1 cellular context compared by ENCODE assay signal in the genomic region with DNA sequence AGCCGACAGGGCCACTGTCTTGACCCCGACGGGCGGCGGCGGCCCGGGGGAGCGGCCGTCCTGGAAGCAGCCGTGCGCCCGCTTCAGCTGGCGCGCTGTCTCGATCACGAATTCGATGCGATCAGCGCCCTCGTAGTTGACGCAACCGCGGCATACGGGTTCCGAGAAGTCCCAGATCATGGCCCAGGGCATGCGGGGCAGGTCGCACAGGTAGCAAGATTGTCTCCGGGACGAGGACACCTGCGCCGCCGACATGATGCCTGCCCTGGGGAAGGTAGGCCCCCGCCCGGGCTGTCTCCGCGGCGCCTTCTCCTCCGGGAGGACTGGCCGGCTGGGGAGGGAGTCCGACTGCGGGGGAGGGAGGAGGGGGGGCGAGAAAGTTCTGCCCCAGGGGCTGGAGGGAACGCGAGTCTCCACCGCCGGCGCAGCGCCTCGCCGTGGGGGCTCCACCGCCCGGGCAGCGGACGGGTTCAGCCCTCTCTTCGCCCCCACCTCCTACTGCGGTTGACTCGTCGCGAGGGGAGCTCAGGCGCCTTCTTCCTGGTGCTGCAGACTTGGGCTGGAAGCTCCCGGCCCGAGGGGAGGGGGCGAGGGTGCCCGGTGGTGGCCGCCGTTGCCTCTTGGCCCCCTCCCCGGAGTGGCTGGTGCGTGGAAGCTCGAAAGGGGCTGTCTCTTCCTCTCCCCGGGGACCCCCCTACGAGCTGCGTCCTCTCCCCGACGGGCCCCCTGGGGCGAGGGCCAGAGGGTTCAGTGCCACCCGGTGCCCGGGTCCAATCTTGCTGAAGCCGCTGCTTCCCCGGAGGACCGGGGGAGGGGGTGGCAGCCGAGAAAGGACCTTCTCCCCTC.
TF ChIP-seq lines count a peak whose summit lies in the region.

No MANE protein-coding gene starts in this region.

TF ChIP-seq in WTC11, 78 proteins besides CTCF, POLR2A, EP300 and RAD21 (continued from another document and continues in another):
- TF ChIP-seq, protein P1, sequence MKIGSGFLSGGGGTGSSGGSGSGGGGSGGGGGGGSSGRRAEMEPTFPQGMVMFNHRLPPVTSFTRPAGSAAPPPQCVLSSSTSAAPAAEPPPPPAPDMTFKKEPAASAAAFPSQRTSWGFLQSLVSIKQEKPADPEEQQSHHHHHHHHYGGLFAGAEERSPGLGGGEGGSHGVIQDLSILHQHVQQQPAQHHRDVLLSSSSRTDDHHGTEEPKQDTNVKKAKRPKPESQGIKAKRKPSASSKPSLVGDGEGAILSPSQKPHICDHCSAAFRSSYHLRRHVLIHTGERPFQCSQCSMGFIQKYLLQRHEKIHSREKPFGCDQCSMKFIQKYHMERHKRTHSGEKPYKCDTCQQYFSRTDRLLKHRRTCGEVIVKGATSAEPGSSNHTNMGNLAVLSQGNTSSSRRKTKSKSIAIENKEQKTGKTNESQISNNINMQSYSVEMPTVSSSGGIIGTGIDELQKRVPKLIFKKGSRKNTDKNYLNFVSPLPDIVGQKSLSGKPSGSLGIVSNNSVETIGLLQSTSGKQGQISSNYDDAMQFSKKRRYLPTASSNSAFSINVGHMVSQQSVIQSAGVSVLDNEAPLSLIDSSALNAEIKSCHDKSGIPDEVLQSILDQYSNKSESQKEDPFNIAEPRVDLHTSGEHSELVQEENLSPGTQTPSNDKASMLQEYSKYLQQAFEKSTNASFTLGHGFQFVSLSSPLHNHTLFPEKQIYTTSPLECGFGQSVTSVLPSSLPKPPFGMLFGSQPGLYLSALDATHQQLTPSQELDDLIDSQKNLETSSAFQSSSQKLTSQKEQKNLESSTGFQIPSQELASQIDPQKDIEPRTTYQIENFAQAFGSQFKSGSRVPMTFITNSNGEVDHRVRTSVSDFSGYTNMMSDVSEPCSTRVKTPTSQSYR (CRISPR knock-in tag; IDR thresholded peaks at IDR 0.05): 0 out of 2 replicates have a peak, but pooled peaks have one; percentile 26
- TF ChIP-seq ZNF219 (CRISPR knock-in tag; IDR thresholded peaks at IDR 0.05; ENCODE audit: borderline replicate concordance) (0 out of 2 replicates have a peak, but pooled peaks have one; percentile 56), FOXJ3 (CRISPR knock-in tag; IDR thresholded peaks at IDR 0.05; ENCODE audit: borderline replicate concordance) (no peak), NFATC4 (CRISPR knock-in tag; IDR thresholded peaks at IDR 0.05) (no peak), ELF4 (CRISPR knock-in tag; IDR thresholded peaks at IDR 0.05; ENCODE audit: low read depth) (no peak), CREM (CRISPR knock-in tag; IDR thresholded peaks at IDR 0.05) (no peak), HMGA2 (CRISPR knock-in tag; IDR thresholded peaks at IDR 0.05) (0 out of 2 replicates have a peak, but pooled peaks have one; percentile 27), FOXK1 (CRISPR knock-in tag; IDR thresholded peaks at IDR 0.05) (no peak), NR1H2 (CRISPR knock-in tag; IDR thresholded peaks at IDR 0.05) (no peak), TEAD1 (CRISPR knock-in tag; IDR thresholded peaks at IDR 0.05) (no peak), MXD4 (CRISPR knock-in tag; IDR thresholded peaks at IDR 0.05; ENCODE audit: borderline replicate concordance) (no peak), ZNF138 (CRISPR knock-in tag; conservative IDR thresholded peaks at IDR 0.05) (no peak)
- TF ChIP-seq, protein P2, sequence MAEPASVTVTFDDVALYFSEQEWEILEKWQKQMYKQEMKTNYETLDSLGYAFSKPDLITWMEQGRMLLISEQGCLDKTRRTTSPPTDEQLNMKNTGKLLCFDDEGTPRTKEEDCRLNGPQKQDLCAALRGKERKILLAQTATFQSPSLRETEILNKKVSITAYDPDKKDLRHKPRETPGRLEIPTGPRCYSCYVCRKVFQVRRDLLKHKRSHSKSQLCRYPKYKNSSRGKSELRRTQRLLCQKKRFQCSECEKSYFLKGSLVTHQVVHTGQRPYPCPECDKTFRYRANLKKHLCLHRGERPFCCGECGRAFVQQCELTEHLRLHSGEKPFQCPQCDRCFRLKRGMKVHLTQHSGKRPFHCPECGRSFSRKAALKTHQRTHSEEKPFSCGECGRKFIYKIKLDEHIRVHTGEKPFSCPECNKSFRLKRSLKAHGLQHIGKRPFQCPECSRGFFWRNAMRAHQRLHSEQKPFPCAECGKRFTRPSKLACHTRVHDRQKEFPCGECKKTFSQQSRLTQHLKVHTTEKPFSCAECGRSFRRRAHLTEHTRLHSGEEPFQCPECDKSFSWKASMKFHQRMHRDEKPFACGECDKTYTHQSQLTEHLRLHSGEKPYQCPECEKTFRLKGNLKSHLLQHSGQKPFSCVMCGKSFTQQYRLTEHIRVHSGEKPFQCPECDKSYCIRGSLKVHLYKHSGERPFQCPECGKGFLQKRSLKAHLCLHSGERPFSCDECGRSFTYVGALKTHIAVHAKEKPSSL (CRISPR knock-in tag; conservative IDR thresholded peaks at IDR 0.05): no peak
- TF ChIP-seq, protein P3, sequence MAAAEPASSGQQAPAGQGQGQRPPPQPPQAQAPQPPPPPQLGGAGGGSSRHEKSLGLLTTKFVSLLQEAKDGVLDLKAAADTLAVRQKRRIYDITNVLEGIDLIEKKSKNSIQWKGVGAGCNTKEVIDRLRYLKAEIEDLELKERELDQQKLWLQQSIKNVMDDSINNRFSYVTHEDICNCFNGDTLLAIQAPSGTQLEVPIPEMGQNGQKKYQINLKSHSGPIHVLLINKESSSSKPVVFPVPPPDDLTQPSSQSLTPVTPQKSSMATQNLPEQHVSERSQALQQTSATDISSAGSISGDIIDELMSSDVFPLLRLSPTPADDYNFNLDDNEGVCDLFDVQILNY (CRISPR knock-in tag; IDR thresholded peaks at IDR 0.05): no peak
- TF ChIP-seq, protein P4, sequence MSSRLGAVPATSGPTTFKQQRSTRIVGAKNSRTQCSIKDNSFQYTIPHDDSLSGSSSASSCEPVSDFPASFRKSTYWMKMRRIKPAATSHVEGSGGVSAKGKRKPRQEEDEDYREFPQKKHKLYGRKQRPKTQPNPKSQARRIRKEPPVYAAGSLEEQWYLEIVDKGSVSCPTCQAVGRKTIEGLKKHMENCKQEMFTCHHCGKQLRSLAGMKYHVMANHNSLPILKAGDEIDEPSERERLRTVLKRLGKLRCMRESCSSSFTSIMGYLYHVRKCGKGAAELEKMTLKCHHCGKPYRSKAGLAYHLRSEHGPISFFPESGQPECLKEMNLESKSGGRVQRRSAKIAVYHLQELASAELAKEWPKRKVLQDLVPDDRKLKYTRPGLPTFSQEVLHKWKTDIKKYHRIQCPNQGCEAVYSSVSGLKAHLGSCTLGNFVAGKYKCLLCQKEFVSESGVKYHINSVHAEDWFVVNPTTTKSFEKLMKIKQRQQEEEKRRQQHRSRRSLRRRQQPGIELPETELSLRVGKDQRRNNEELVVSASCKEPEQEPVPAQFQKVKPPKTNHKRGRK (CRISPR knock-in tag; IDR thresholded peaks at IDR 0.05; ENCODE audit: borderline replicate concordance): no peak
- TF ChIP-seq, protein P5, sequence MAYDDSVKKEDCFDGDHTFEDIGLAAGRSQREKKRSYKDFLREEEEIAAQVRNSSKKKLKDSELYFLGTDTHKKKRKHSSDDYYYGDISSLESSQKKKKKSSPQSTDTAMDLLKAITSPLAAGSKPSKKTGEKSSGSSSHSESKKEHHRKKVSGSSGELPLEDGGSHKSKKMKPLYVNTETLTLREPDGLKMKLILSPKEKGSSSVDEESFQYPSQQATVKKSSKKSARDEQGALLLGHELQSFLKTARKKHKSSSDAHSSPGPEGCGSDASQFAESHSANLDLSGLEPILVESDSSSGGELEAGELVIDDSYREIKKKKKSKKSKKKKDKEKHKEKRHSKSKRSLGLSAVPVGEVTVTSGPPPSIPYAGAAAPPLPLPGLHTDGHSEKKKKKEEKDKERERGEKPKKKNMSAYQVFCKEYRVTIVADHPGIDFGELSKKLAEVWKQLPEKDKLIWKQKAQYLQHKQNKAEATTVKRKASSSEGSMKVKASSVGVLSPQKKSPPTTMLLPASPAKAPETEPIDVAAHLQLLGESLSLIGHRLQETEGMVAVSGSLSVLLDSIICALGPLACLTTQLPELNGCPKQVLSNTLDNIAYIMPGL (CRISPR knock-in tag; IDR thresholded peaks at IDR 0.05): no peak
- TF ChIP-seq, protein P6, sequence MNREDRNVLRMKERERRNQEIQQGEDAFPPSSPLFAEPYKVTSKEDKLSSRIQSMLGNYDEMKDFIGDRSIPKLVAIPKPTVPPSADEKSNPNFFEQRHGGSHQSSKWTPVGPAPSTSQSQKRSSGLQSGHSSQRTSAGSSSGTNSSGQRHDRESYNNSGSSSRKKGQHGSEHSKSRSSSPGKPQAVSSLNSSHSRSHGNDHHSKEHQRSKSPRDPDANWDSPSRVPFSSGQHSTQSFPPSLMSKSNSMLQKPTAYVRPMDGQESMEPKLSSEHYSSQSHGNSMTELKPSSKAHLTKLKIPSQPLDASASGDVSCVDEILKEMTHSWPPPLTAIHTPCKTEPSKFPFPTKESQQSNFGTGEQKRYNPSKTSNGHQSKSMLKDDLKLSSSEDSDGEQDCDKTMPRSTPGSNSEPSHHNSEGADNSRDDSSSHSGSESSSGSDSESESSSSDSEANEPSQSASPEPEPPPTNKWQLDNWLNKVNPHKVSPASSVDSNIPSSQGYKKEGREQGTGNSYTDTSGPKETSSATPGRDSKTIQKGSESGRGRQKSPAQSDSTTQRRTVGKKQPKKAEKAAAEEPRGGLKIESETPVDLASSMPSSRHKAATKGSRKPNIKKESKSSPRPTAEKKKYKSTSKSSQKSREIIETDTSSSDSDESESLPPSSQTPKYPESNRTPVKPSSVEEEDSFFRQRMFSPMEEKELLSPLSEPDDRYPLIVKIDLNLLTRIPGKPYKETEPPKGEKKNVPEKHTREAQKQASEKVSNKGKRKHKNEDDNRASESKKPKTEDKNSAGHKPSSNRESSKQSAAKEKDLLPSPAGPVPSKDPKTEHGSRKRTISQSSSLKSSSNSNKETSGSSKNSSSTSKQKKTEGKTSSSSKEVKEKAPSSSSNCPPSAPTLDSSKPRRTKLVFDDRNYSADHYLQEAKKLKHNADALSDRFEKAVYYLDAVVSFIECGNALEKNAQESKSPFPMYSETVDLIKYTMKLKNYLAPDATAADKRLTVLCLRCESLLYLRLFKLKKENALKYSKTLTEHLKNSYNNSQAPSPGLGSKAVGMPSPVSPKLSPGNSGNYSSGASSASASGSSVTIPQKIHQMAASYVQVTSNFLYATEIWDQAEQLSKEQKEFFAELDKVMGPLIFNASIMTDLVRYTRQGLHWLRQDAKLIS (CRISPR knock-in tag; IDR thresholded peaks at IDR 0.05; ENCODE audit: borderline replicate concordance): 0 out of 2 replicates have a peak, but pooled peaks have one; percentile 36
- TF ChIP-seq, protein P7, sequence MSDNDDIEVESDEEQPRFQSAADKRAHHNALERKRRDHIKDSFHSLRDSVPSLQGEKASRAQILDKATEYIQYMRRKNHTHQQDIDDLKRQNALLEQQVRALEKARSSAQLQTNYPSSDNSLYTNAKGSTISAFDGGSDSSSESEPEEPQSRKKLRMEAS (CRISPR knock-in tag; IDR thresholded peaks at IDR 0.05): peak; percentile 35
- TF ChIP-seq, protein P8, sequence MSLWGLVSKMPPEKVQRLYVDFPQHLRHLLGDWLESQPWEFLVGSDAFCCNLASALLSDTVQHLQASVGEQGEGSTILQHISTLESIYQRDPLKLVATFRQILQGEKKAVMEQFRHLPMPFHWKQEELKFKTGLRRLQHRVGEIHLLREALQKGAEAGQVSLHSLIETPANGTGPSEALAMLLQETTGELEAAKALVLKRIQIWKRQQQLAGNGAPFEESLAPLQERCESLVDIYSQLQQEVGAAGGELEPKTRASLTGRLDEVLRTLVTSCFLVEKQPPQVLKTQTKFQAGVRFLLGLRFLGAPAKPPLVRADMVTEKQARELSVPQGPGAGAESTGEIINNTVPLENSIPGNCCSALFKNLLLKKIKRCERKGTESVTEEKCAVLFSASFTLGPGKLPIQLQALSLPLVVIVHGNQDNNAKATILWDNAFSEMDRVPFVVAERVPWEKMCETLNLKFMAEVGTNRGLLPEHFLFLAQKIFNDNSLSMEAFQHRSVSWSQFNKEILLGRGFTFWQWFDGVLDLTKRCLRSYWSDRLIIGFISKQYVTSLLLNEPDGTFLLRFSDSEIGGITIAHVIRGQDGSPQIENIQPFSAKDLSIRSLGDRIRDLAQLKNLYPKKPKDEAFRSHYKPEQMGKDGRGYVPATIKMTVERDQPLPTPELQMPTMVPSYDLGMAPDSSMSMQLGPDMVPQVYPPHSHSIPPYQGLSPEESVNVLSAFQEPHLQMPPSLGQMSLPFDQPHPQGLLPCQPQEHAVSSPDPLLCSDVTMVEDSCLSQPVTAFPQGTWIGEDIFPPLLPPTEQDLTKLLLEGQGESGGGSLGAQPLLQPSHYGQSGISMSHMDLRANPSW (CRISPR knock-in tag; conservative IDR thresholded peaks at IDR 0.05; ENCODE audit: low read depth): no peak
- TF ChIP-seq, protein P9, sequence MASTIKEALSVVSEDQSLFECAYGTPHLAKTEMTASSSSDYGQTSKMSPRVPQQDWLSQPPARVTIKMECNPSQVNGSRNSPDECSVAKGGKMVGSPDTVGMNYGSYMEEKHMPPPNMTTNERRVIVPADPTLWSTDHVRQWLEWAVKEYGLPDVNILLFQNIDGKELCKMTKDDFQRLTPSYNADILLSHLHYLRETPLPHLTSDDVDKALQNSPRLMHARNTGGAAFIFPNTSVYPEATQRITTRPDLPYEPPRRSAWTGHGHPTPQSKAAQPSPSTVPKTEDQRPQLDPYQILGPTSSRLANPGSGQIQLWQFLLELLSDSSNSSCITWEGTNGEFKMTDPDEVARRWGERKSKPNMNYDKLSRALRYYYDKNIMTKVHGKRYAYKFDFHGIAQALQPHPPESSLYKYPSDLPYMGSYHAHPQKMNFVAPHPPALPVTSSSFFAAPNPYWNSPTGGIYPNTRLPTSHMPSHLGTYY (CRISPR knock-in tag; IDR thresholded peaks at IDR 0.05): no peak
- TF ChIP-seq, protein P10, sequence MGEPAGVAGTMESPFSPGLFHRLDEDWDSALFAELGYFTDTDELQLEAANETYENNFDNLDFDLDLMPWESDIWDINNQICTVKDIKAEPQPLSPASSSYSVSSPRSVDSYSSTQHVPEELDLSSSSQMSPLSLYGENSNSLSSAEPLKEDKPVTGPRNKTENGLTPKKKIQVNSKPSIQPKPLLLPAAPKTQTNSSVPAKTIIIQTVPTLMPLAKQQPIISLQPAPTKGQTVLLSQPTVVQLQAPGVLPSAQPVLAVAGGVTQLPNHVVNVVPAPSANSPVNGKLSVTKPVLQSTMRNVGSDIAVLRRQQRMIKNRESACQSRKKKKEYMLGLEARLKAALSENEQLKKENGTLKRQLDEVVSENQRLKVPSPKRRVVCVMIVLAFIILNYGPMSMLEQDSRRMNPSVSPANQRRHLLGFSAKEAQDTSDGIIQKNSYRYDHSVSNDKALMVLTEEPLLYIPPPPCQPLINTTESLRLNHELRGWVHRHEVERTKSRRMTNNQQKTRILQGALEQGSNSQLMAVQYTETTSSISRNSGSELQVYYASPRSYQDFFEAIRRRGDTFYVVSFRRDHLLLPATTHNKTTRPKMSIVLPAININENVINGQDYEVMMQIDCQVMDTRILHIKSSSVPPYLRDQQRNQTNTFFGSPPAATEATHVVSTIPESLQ (CRISPR knock-in tag; IDR thresholded peaks at IDR 0.05): no peak
- TF ChIP-seq, protein P11, sequence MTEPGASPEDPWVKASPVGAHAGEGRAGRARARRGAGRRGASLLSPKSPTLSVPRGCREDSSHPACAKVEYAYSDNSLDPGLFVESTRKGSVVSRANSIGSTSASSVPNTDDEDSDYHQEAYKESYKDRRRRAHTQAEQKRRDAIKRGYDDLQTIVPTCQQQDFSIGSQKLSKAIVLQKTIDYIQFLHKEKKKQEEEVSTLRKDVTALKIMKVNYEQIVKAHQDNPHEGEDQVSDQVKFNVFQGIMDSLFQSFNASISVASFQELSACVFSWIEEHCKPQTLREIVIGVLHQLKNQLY (CRISPR knock-in tag; IDR thresholded peaks at IDR 0.05): no peak
- TF ChIP-seq, protein P12, sequence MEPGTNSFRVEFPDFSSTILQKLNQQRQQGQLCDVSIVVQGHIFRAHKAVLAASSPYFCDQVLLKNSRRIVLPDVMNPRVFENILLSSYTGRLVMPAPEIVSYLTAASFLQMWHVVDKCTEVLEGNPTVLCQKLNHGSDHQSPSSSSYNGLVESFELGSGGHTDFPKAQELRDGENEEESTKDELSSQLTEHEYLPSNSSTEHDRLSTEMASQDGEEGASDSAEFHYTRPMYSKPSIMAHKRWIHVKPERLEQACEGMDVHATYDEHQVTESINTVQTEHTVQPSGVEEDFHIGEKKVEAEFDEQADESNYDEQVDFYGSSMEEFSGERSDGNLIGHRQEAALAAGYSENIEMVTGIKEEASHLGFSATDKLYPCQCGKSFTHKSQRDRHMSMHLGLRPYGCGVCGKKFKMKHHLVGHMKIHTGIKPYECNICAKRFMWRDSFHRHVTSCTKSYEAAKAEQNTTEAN (CRISPR knock-in tag; IDR thresholded peaks at IDR 0.05): no peak
